In the genomic region with DNA sequence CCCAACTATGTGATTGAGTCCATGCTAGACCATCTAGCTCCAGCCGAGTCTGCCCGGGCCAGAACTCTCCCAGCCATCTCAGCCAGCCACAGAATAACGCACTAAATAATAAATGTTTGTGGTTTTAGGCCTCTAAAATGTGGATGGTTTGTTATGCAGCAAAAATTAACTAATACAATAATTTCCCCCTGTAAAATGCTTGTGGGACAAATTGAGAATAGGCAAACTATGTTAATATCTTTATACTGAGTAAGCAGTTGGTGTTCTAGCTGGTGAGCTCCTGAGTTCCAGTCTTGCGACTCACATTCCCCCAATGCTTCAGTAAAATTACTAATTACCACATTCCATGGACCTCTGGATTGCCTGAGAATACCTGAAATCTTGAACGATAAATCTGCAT, we compare ENCODE assay signal across 24 cellular contexts.
DNase-seq lines count a peak whose midpoint lies in the region; ATAC-seq, FAIRE-seq and TF ChIP-seq lines count a peak whose summit lies in the region.
"Had no signal": no experiment of that assay in that cellular context is flagged by ENCODE, and none has a peak within 500 bp of the region (broad histone marks: within the 10 kb centered on the region; RNA-seq: fewer than 3 reads in every experiment).

No MANE protein-coding gene starts in this region.

- H3K36me3 ChIP-seq in brain microvascular endothelial cell (replicated peaks), result no peaks in the 10 kb centered on the region
- H3K36me3 ChIP-seq in keratinocyte (ENCODE audit: control insufficient read depth in 2 of 2, extremely low read depth in 1 of 2, insufficient read depth in 2 of 2, low read length in 2 of 2), result no peaks in the 10 kb centered on the region
- H3K36me3 ChIP-seq in body of pancreas (replicated peaks in 1 of 2; ENCODE audit: insufficient read depth in 1 of 2, low read depth in 2 of 2), result no peaks in the 10 kb centered on the region
- H3K36me3 ChIP-seq: sigmoid colon had no signal

- H4K20me1 ChIP-seq in keratinocyte (ENCODE audit: control insufficient read depth, extremely low read depth, insufficient read depth, low read length), result no peaks in the 10 kb centered on the region

- peak overlapping the region; percentile 37 for H3K27ac ChIP-seq in brain microvascular endothelial cell
- no peak overlapping the region for H3K27ac ChIP-seq in keratinocyte (ENCODE audit: control insufficient read depth, insufficient read depth, low read length)
- no peak overlapping the region for H3K27ac ChIP-seq in body of pancreas
- H3K27ac ChIP-seq: epithelial cell of prostate, parathyroid adenoma, testis had no signal

- dilution Hi-C loops in keratinocyte (cut with MboI; ENCODE audit: extremely low pct_ligation_motif_present, low sequenced_read_pairs), result loop anchor here (25.0 kb wide), 1 partner anchor 248 kb away; no protein-coding TSS in a partner anchor

- no peaks in the 10 kb centered on the region for H3K9me1 ChIP-seq in keratinocyte (ENCODE audit: control insufficient read depth, extremely low read depth, insufficient read depth, low read length)

- intact Hi-C loops in body of pancreas (cut with DNase I), result no loop called here

- no peaks in the 10 kb centered on the region for H3K79me2 ChIP-seq in keratinocyte (ENCODE audit: control insufficient read depth, insufficient read depth, low read length)
- H3K79me2 ChIP-seq: parathyroid adenoma had no signal

- ATAC-seq in HG03378 (IDR thresholded peaks at IDR 0.05; ENCODE audit: unreplicated experiment) (no peak), body of pancreas (no peak)
- ATAC-seq: activated T-helper 17 cell treated with anti-CD3 and anti-CD28 coated beads, Interleukin-2, amount 50 U/mL, for 72 hours; HCT116; Right ventricle myocardium inferior; stimulated activated naive B cell treated with anti-CD40 and anti-IgM and Interleukin-4, amounts not matched to agents 10 μg/mL and 1 μg/mL and 100 μg/mL, for 72 hours had no signal

- FAIRE-seq in keratinocyte (lab: Jason Lieb, UNC), result peak; percentile 62

- no peak overlapping the region for H3K4me3 ChIP-seq in brain microvascular endothelial cell (ENCODE audit: low read depth, low read length)
- H3K4me3 ChIP-seq in keratinocyte (ENCODE audit: control insufficient read depth in 2 of 3, extremely low read depth in 1 of 3, insufficient read depth in 2 of 3, low read depth in 1 of 3, low read length in 3 of 3), result no peak overlapping the region
- no peak overlapping the region for H3K4me3 ChIP-seq in body of pancreas
- H3K4me3 ChIP-seq: sigmoid colon, testis had no signal

- H3K9ac ChIP-seq in keratinocyte (ENCODE audit: control insufficient read depth, extremely low read depth, insufficient read depth, low read length), result no peak overlapping the region
- H3K9ac ChIP-seq: parathyroid adenoma had no signal

- TF ChIP-seq CTCF in brain microvascular endothelial cell (IDR thresholded peaks at IDR 0.05; ENCODE audit: low read depth, low read length, missing control alignments), result no peak
- no peak for TF ChIP-seq CTCF in keratinocyte (optimal IDR thresholded peaks at IDR 0.05 in 1 of 3, IDR thresholded peaks at IDR 0.05 in 1 of 3, conservative IDR thresholded peaks at IDR 0.05 in 1 of 3; ENCODE audit: extremely low read depth in 1 of 3, insufficient read depth in 2 of 3, low read length in 3 of 3)
- no peak for TF ChIP-seq CTCF in body of pancreas (IDR thresholded peaks at IDR 0.05)

- H2AFZ ChIP-seq in keratinocyte (ENCODE audit: control insufficient read depth, low read length), result no peak overlapping the region
- H2AFZ ChIP-seq: parathyroid adenoma had no signal

- no peak for TF ChIP-seq POLR2A in body of pancreas (IDR thresholded peaks at IDR 0.05)

- H3K9me3 ChIP-seq in keratinocyte (ENCODE audit: control insufficient read depth, low read depth, low read length), result no peaks in the 10 kb centered on the region
- no peaks in the 10 kb centered on the region for H3K9me3 ChIP-seq in body of pancreas
- H3K9me3 ChIP-seq: sigmoid colon, testis had no signal

- WGBS in body of pancreas, 2 donors, result 95 to 96% methylated on average over 5 of the region's 5 CpGs

- DNase-seq in AG08396 (ENCODE audit: low spot score) (peak; percentile 25), HT1080 (ENCODE audit: low read depth) (peak; percentile 61), brain microvascular endothelial cell (no peak), keratinocyte (ENCODE audit: low read depth, low spot score) (no peak), NCI-H187 treated with DMSO at 0.1 percent for 48 hours (lab: John Stamatoyannopoulos, UW) (no peak), body of pancreas (no peak)
- DNase-seq in stimulated activated CD4-positive, alpha-beta T cell treated with anti-CD3 and anti-CD28 coated beads, Interleukin-15, amount 100 ng/mL, for 24 hours, result no peak
- DNase-seq: activated CD4-positive, alpha-beta T cell treated with anti-CD3 and anti-CD28 coated beads, Interleukin-2, amount 10 ng/mL, durations not matched to agents 24 days and 14 days; CD4-positive, alpha-beta T cell; central memory CD4-positive, alpha-beta T cell; DMS153; midbrain; NCI-H1417 treated with DMSO at 0.1 percent for 48 hours; NCI-H69; sigmoid colon; stimulated activated CD4-positive, alpha-beta T cell treated with anti-CD3 and anti-CD28 coated beads, Interleukin-1b, Interleukin-23, amount 100 ng/mL, for 48 hours; stimulated activated naive B cell treated with anti-CD40 and anti-IgM and Interleukin-4, amounts not matched to agents 10 μg/mL and 1 μg/mL and 100 μg/mL, for 72 hours; testis had no signal

- H3K27me3 ChIP-seq in brain microvascular endothelial cell (replicated peaks), result no peaks in the 10 kb centered on the region
- no peaks in the 10 kb centered on the region for H3K27me3 ChIP-seq in keratinocyte (ENCODE audit: control insufficient read depth, extremely low read depth, insufficient read depth, low read length)
- H3K27me3 ChIP-seq in body of pancreas, result no peaks in the 10 kb centered on the region
- H3K27me3 ChIP-seq: sigmoid colon, testis had no signal

- H3K4me1 ChIP-seq in keratinocyte (ENCODE audit: control insufficient read depth, extremely low read depth, insufficient read depth, low read length), result peaks cover 5% of the 10 kb centered on the region
- H3K4me1 ChIP-seq in body of pancreas, result no peaks in the 10 kb centered on the region

- peak overlapping the region; percentile 17 for H3K4me2 ChIP-seq in keratinocyte (ENCODE audit: control insufficient read depth, extremely low read depth, insufficient read depth, low read depth, low read length)

- in situ Hi-C loops in brain microvascular endothelial cell (cut with HindIII; ENCODE audit: low pct_ligation_motif_present, low sequenced_read_pairs), result no loop called here

Comparison
In these comparisons a context has a peak if more than half of its experiments do, and no peak if none do; other contexts are left out.
1. DNase-seq: peak in AG08396 (single experiment) and HT1080 (single experiment); none in brain microvascular endothelial cell (single experiment), keratinocyte (single experiment), NCI-H187 treated with DMSO at 0.1 percent for 48 hours (single experiment), body of pancreas (0 of 4) and stimulated activated CD4-positive, alpha-beta T cell treated with anti-CD3 and anti-CD28 coated beads, Interleukin-15, amount 100 ng/mL, for 24 hours (single experiment).